ENCODE assay signal across 1 cellular context in genomic region chr15:52284164-52284563, GRCh38.
TF ChIP-seq lines count a peak whose summit lies in the region.

No MANE protein-coding gene starts in this region.

TF ChIP-seq in IMR-90, 13 proteins besides CTCF, POLR2A, EP300 and RAD21:
- TF ChIP-seq CHD1 (IDR thresholded peaks at IDR 0.05; ENCODE audit: low read depth, low read length) (no peak), MAZ (IDR thresholded peaks at IDR 0.05; ENCODE audit: borderline replicate concordance, low read depth, low read length) (no peak), RCOR1 (IDR thresholded peaks at IDR 0.05; ENCODE audit: insufficient replicate concordance, low read length) (no peak), BHLHE40 (IDR thresholded peaks at IDR 0.05; ENCODE audit: low read depth, low read length) (no peak), NFE2L2 (IDR thresholded peaks at IDR 0.05; ENCODE audit: low read depth, low read length) (no peak), MXI1 (IDR thresholded peaks at IDR 0.05; ENCODE audit: borderline replicate concordance, low read depth, low read length) (no peak), CEBPB (IDR thresholded peaks at IDR 0.05; ENCODE audit: low read depth, low read length) (no peak), FOS (IDR thresholded peaks at IDR 0.05; ENCODE audit: low read depth, low read length) (no peak), RFX5 (IDR thresholded peaks at IDR 0.05; ENCODE audit: low read depth, low read length) (no peak), SMC3 (IDR thresholded peaks at IDR 0.05; ENCODE audit: low read depth, low read length) (no peak)
- TF ChIP-seq, protein P1, sequence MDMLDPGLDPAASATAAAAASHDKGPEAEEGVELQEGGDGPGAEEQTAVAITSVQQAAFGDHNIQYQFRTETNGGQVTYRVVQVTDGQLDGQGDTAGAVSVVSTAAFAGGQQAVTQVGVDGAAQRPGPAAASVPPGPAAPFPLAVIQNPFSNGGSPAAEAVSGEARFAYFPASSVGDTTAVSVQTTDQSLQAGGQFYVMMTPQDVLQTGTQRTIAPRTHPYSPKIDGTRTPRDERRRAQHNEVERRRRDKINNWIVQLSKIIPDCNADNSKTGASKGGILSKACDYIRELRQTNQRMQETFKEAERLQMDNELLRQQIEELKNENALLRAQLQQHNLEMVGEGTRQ (IDR thresholded peaks at IDR 0.05; ENCODE audit: low read depth, low read length): no peak
- TF ChIP-seq, protein P2, sequence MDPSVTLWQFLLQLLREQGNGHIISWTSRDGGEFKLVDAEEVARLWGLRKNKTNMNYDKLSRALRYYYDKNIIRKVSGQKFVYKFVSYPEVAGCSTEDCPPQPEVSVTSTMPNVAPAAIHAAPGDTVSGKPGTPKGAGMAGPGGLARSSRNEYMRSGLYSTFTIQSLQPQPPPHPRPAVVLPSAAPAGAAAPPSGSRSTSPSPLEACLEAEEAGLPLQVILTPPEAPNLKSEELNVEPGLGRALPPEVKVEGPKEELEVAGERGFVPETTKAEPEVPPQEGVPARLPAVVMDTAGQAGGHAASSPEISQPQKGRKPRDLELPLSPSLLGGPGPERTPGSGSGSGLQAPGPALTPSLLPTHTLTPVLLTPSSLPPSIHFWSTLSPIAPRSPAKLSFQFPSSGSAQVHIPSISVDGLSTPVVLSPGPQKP (IDR thresholded peaks at IDR 0.05; ENCODE audit: borderline replicate concordance, low read depth, low read length): no peak
TF ChIP-seq in IMR-90: peak in this region for 0.
